In genomic region chr19:11246941-11247340, GRCh38 we compare ENCODE assay signal across 1 cellular context.
A peak's percentile ranks its signal among the peaks of the same experiment; 100 is the strongest.
TF ChIP-seq lines count a peak whose summit lies in the region.

No MANE protein-coding gene starts in this region.

TF ChIP-seq in K562, 482 proteins besides CTCF, POLR2A, EP300 and RAD21:
- TF ChIP-seq CBX5 (IDR thresholded peaks at IDR 0.05; ENCODE audit: borderline replicate concordance, low read depth) (no peak), HSF4 (CRISPR knock-in tag; IDR thresholded peaks at IDR 0.05; ENCODE audit: borderline replicate concordance) (no peak), MLX (CRISPR knock-in tag; conservative IDR thresholded peaks at IDR 0.05) (no peak), DACH1 (IDR thresholded peaks at IDR 0.05; ENCODE audit: partially characterized antibody) (no peak), TRIM28 (IDR thresholded peaks at IDR 0.05) (no peak), ZKSCAN8 (CRISPR knock-in tag; IDR thresholded peaks at IDR 0.05) (peak; percentile 76; the same call in 1 of the 2 replicates), CXXC5 (CRISPR knock-in tag; IDR thresholded peaks at IDR 0.05) (no peak)
